7 cellular contexts compared by ENCODE assay signal in genomic region chr16:85675528-85675927, GRCh38. TPM values are rescaled to one million over a fixed set of nuclear protein-coding genes. Genes with fewer than 3 reads are reported as not detected.
DNase-seq lines count a peak whose midpoint lies in the region; ATAC-seq and TF ChIP-seq lines count a peak whose summit lies in the region.

No MANE protein-coding gene starts in this region.

- no peaks in the 10 kb centered on the region for H3K27me3 ChIP-seq in Loucy (ENCODE audit: insufficient read depth, low read length, poor library complexity, severe bottlenecking)

- H3K36me3 ChIP-seq in Loucy (ENCODE audit: insufficient read depth, low read length): peaks cover 95% of the 10 kb centered on the region

- H3K9me3 Mint-ChIP-seq in naive thymus-derived CD8-positive, alpha-beta T cell: no peaks in the 10 kb centered on the region

- no peak overlapping the region for H3K4me3 ChIP-seq in Loucy (ENCODE audit: low read length, poor library complexity, severe bottlenecking)

- H3K4me1 ChIP-seq in Loucy (ENCODE audit: insufficient read depth, low read length, poor library complexity, severe bottlenecking): no peaks in the 10 kb centered on the region

- H3F3A ChIP-seq in Loucy (ENCODE audit: low read depth): peaks cover 6% of the 10 kb centered on the region; the same call in 1 of the 2 replicates

- no peak overlapping the region for H2AFZ ChIP-seq in Loucy (ENCODE audit: low read length)

- H3K27ac Mint-ChIP-seq in naive thymus-derived CD8-positive, alpha-beta T cell: peak overlapping the region in 7 of 10 donors; percentile 0 to 80 (median 45)

- peaks cover 3 to 6% (median 3%) of the 10 kb centered on the region in 4 donors for H3K4me1 Mint-ChIP-seq in naive thymus-derived CD8-positive, alpha-beta T cell

- H3K79me2 ChIP-seq in Loucy (ENCODE audit: insufficient read depth, low read length): no peaks in the 10 kb centered on the region

- peak; percentile 56 for DNase-seq in G401 (ENCODE audit: low spot score)
- peak; percentile 49 for DNase-seq in astrocyte of the hippocampus (ENCODE audit: low read depth, low spot score)
- DNase-seq in naive thymus-derived CD8-positive, alpha-beta T cell: peak in 1 of 10 donors; percentile 4
- DNase-seq in stimulated activated CD4-positive, alpha-beta T cell treated with anti-CD3 and anti-CD28 coated beads, Interleukin-4, amount 100 ng/mL, for 4 hours: no peak
- no peak for DNase-seq in activated CD4-positive, alpha-beta T cell treated with anti-CD3 and anti-CD28 coated beads for 1 hour

- POLR2A ChIA-PET in naive thymus-derived CD8-positive, alpha-beta T cell (lab: Charles Lee): no interaction called here

- no peak overlapping the region for H3K9ac ChIP-seq in Loucy (ENCODE audit: low read depth, low read length, poor library complexity, severe bottlenecking)

- H3K9me3 ChIP-seq in Loucy (ENCODE audit: insufficient read depth, low read depth, low read length): no peaks in the 10 kb centered on the region

- in situ Hi-C loops in G401 (cut with HindIII; ENCODE audit: low sequenced_read_pairs): no loop called here

- H3K4me3 Mint-ChIP-seq in naive thymus-derived CD8-positive, alpha-beta T cell: no peak overlapping the region

- ATAC-seq in naive thymus-derived CD8-positive, alpha-beta T cell: no peak
- ATAC-seq in HG03045 (IDR thresholded peaks at IDR 0.05; ENCODE audit: unreplicated experiment): no peak

- TF ChIP-seq CTCF in Loucy (conservative IDR thresholded peaks at IDR 0.05; ENCODE audit: low read length): peak; percentile 58

- H3K4me2 ChIP-seq in Loucy (ENCODE audit: low read depth, low read length, poor library complexity, severe bottlenecking): no peak overlapping the region

- peaks cover 10% of the 10 kb centered on the region for H4K20me1 ChIP-seq in Loucy (ENCODE audit: insufficient read depth, low read length, poor library complexity, severe bottlenecking)

- H3K36me3 Mint-ChIP-seq in naive thymus-derived CD8-positive, alpha-beta T cell: peaks cover 0 to 50% (median 6%) of the 10 kb centered on the region in 3 donors

- no peaks in the 10 kb centered on the region for H3K27me3 Mint-ChIP-seq in naive thymus-derived CD8-positive, alpha-beta T cell

- no peaks in the 10 kb centered on the region for H3K9me2 ChIP-seq in Loucy (replicated peaks; ENCODE audit: low read depth, low read length)

RNA-seq across cellular contexts. Expression of gene GINS2, which starts 13.2 kb away (rescaled TPM):
- 47.8 and 48.9 TPM in 2 replicates for total RNA-seq in G401 (2014; rRNA removed; shearing (Covaris generic))
- total RNA-seq in naive thymus-derived CD8-positive, alpha-beta T cell: under 1 TPM; 0.47 to 0.74 TPM
- polyA plus RNA-seq in naive thymus-derived CD8-positive, alpha-beta T cell: 1 to 10 TPM in 1 of 3 donors, under 1 TPM in 2; 0.08 to 1.0 (median 0.82) TPM

Comparison
In these comparisons a context has a peak if more than half of its experiments do, and no peak if none do; other contexts are left out.
1. DNase-seq: peak in G401 (single experiment) and astrocyte of the hippocampus (single experiment); none in stimulated activated CD4-positive, alpha-beta T cell treated with anti-CD3 and anti-CD28 coated beads, Interleukin-4, amount 100 ng/mL, for 4 hours (0 of 2) and activated CD4-positive, alpha-beta T cell treated with anti-CD3 and anti-CD28 coated beads for 1 hour (single experiment).
2. RNA of gene GINS2, which starts 13.2 kb away (total RNA-seq): 47.8 to 48.9 TPM in G401; 0.47 to 0.74 TPM in naive thymus-derived CD8-positive, alpha-beta T cell; every median in the first group is over 10 times any median in the second.